21 cellular contexts compared by ENCODE assay signal in genomic region chr4:24057915-24058559, GRCh38.
"Had no signal": no experiment of that assay in that cellular context is flagged by ENCODE, and none has a peak within 500 bp of the region (broad histone marks: within the 10 kb centered on the region; RNA-seq: fewer than 3 reads in every experiment).

No MANE protein-coding gene starts in this region.

- DNase-seq: Kasumi-1, MM.1S, NCI-H1092 treated with DMSO at 0.1 percent for 48 hours, NCI-H1417, NCI-H1436 treated with DMSO at 0.1 percent for 48 hours, NCI-H1694, NCI-H187 treated with DMSO at 0.1 percent for 48 hours, NCI-H2029 treated with DMSO at 0.1 percent for 48 hours, NCI-H2171 treated with DMSO at 0.1 percent for 48 hours, NCI-H345, NCI-H446 treated with DMSO at 0.1 percent for 48 hours, NCI-H510A treated with DMSO at 0.1 percent for 48 hours, NCI-H526 treated with DMSO at 0.1 percent for 48 hours, NCI-H748 treated with DMSO at 0.1 percent for 48 hours, Right ventricle myocardium superior, RPMI8226, SK-N-SH, SW 1271 had no signal

- H3K4me2 ChIP-seq: KMS-11, SK-N-SH had no signal

- H3K4me3 ChIP-seq: K562 had no signal

- H3K9me3 ChIP-seq: SK-N-SH had no signal

- ATAC-seq: K562 had no signal

- H3K27ac ChIP-seq: HL-60, KMS-11 had no signal

- H3K9ac ChIP-seq: KMS-11, SK-N-SH had no signal
